13 cellular contexts compared by ENCODE assay signal in the genomic region with DNA sequence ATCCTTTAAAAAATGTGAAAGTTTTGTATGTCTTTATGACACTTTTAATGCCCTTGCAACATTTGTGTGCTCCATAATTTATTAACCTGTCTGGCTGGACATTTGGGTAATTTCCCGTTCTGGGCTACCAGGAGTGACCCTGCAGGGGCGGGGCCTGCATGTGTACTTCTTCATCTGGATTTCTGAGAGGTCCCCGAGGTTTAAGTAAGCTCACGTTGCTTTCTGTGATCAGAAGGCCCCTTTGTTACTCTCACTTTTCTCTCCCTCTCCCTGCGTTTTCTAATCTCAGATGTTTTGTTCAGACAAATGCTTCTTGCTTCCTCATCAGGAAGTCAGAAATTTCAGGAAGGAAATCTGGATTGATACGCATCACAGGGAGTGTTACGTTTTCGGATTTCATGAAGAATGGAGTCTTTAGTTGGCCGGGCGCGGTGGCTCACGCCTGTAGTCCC.
DNase-seq lines count a peak whose midpoint lies in the region; ATAC-seq, FAIRE-seq and TF ChIP-seq lines count a peak whose summit lies in the region.
"Had no signal": no experiment of that assay in that cellular context is flagged by ENCODE, and none has a peak within 500 bp of the region (broad histone marks: within the 10 kb centered on the region; RNA-seq: fewer than 3 reads in every experiment).

No MANE protein-coding gene starts in this region.

- H3K27me3 ChIP-seq in colonic mucosa: no peaks in the 10 kb centered on the region
- H3K27me3 ChIP-seq in left lung: no peaks in the 10 kb centered on the region
- H3K27me3 ChIP-seq in small intestine (ENCODE audit: control insufficient read depth in 2 of 2, insufficient read depth in 2 of 2, low read length in 2 of 2): no peaks in the 10 kb centered on the region

- peak overlapping the region in 1 of 2 donors; percentile 35 for H3K9ac ChIP-seq in colonic mucosa (ENCODE audit: low read depth in 2 of 2, low read length in 2 of 2)

- TF ChIP-seq CTCF in colonic mucosa (IDR thresholded peaks at IDR 0.05) (no peak), left lung (IDR thresholded peaks at IDR 0.05) (no peak)

- H3K27ac ChIP-seq in colonic mucosa (peak overlapping the region; percentile 71), left lung (peak overlapping the region; percentile 70 to 75), small intestine (ENCODE audit: low read depth in 1 of 2, low read length in 1 of 2) (peak overlapping the region in 1 of 2 donors; percentile 91)

- H3K36me3 ChIP-seq in colonic mucosa: no peaks in the 10 kb centered on the region
- no peaks in the 10 kb centered on the region for H3K36me3 ChIP-seq in left lung
- H3K36me3 ChIP-seq in small intestine (ENCODE audit: control insufficient read depth in 2 of 2, insufficient read depth in 2 of 2, low read length in 2 of 2): peaks cover 0 to 4% of the 10 kb centered on the region in 2 donors

- no peaks in the 10 kb centered on the region for H3K4me1 ChIP-seq in colonic mucosa
- peaks cover 10 to 11% of the 10 kb centered on the region in 2 donors for H3K4me1 ChIP-seq in left lung
- H3K4me1 ChIP-seq in small intestine (ENCODE audit: control insufficient read depth in 2 of 2, insufficient read depth in 1 of 2, low read depth in 1 of 2, low read length in 1 of 2): peaks cover 0 to 3% of the 10 kb centered on the region in 2 donors

- peak; percentile 48 for DNase-seq in HuH-7 (ENCODE audit: low spot score)
- DNase-seq in colonic mucosa: peak; percentile 54
- no peak for DNase-seq in left lung
- peak; percentile 41 for DNase-seq in small intestine
- no peak for DNase-seq in C1 segment of cervical spinal cord (lab: John Stamatoyannopoulos, UW)
- no peak for DNase-seq in H4 (ENCODE audit: low spot score)
- no peak for DNase-seq in GM03348 (ENCODE audit: low spot score)
- no peak for DNase-seq in AG08395 (ENCODE audit: low spot score)
- DNase-seq: activated CD4-positive, alpha-beta memory T cell treated with anti-CD3 and anti-CD28 coated beads, Interleukin-2, amount 10 ng/mL, durations not matched to agents 7 days and 5 days; activated naive CD4-positive, alpha-beta T cell; CD4-positive, CD25-positive, alpha-beta regulatory T cell; NCI-H82; stimulated activated CD4-positive, alpha-beta T cell treated with anti-CD3 and anti-CD28 coated beads, Interleukin-2, amount 100 ng/mL, for 48 hours had no signal

- FAIRE-seq in small intestine (lab: Jason Lieb, UNC): no peak

- intact Hi-C loops in colonic mucosa (cut with DNase I) (no loop called here), left lung (cut with DNase I) (no loop called here)

- 20 to 35% (median 35%) methylated on average over 12 of the region's 12 CpGs for WGBS in small intestine, 3 donors

- H3K9me3 ChIP-seq in colonic mucosa (no peaks in the 10 kb centered on the region), left lung (no peaks in the 10 kb centered on the region), small intestine (ENCODE audit: control insufficient read depth, low read depth) (no peaks in the 10 kb centered on the region)

- ATAC-seq in left lung: peak; percentile 82

- H3K4me3 ChIP-seq in colonic mucosa (no peak overlapping the region), left lung (no peak overlapping the region), small intestine (ENCODE audit: low read depth in 1 of 2, low read length in 2 of 2) (no peak overlapping the region)

Comparison
In these comparisons a context has a peak if more than half of its experiments do, and no peak if none do; other contexts are left out.
1. DNase-seq: peak in HuH-7 (single experiment), colonic mucosa (single experiment) and small intestine (single experiment); none in left lung (0 of 2), C1 segment of cervical spinal cord (0 of 14), H4 (single experiment), GM03348 (single experiment) and AG08395 (single experiment).